In the genomic region with DNA sequence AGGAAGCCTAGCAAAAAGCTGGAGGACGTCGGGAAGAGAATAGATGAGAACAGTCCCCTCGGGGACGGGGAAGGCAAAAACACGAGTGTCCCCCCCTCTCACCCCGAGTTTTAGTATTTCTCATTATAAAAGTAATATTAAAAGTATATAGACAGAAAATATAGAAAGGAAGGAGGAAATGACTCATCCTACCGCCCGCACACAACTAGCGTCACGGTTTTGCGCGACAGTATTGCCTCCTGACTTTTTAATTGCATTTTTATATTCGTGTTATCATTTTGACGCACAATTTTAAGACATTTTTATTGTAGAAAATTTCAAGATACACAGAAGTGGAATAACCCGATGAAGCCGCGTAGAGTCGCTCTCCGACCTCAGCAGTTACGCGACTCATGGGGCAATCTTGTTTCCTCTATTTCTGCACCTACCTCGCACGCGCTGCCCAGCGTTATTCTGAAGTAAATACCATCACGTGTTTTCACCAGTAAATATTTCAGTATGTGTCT, we compare ENCODE assay signal across 8 cellular contexts. TPM values are rescaled to one million over a fixed set of nuclear protein-coding genes. Genes with fewer than 3 reads are reported as not detected.
DNase-seq lines count a peak whose midpoint lies in the region; ATAC-seq and TF ChIP-seq lines count a peak whose summit lies in the region.

No MANE protein-coding gene starts in this region.

- 4 to 13% (median 7%) methylated on average over 26 of the region's 26 CpGs for WGBS in heart left ventricle, 4 donors

- no peaks in the 10 kb centered on the region for H3K9me3 ChIP-seq in Peyer's patch
- H3K9me3 ChIP-seq in heart left ventricle: no peaks in the 10 kb centered on the region

- peak; percentile 17 for ATAC-seq in HG02870 (IDR thresholded peaks at IDR 0.05; ENCODE audit: unreplicated experiment)
- ATAC-seq in activated naive CD4-positive, alpha-beta T cell treated with anti-CD3 and anti-CD28 coated beads, Interleukin-2, amount 50 U/mL, for 72 hours: peak; percentile 21 to 30
- ATAC-seq in heart left ventricle: peak in 3 of 4 donors; percentile 21 to 39 (median 34)

- H3K27ac ChIP-seq in Peyer's patch (peak overlapping the region; percentile 92 to 96 (median 93)), heart left ventricle (peak overlapping the region; percentile 72 to 95 (median 89))

- peaks cover 0 to 7% (median 0%) of the 10 kb centered on the region in 4 donors for H3K4me1 ChIP-seq in Peyer's patch
- peaks cover 0 to 49% (median 4%) of the 10 kb centered on the region in 12 donors for H3K4me1 ChIP-seq in heart left ventricle

- TF ChIP-seq CTCF in GM10266 (IDR thresholded peaks at IDR 0.05; ENCODE audit: control insufficient read depth, insufficient read depth, low read depth, missing control alignments) (peak; percentile 62), Peyer's patch (IDR thresholded peaks at IDR 0.05) (peak in 5 of 6 experiments; percentile 27 to 54 (median 44)), heart left ventricle (IDR thresholded peaks at IDR 0.05) (peak in 5 of 12 donors; percentile 3 to 21 (median 11))

- intact Hi-C loops in heart left ventricle (cut with DNase I): loop anchor here in 3 of 10 donors (1.0 to 10.0 kb wide), 3 partner anchors 114 to 225 kb away; a partner anchor contains a TSS

- TF ChIP-seq POLR2A in Peyer's patch (IDR thresholded peaks at IDR 0.05) (no peak), heart left ventricle (IDR thresholded peaks at IDR 0.05) (no peak)

- H3K36me3 ChIP-seq in Peyer's patch: peaks cover 0 to 10% (median 0%) of the 10 kb centered on the region in 3 donors
- H3K36me3 ChIP-seq in heart left ventricle: peaks cover 0 to 17% (median 11%) of the 10 kb centered on the region in 9 donors

- no peaks in the 10 kb centered on the region for H3K9me3 Mint-ChIP-seq in activated naive CD4-positive, alpha-beta T cell treated with anti-CD3 and anti-CD28 coated beads, Interleukin-2, amount 50 U/mL, for 72 hours

- H3K27me3 ChIP-seq in Peyer's patch (no peaks in the 10 kb centered on the region), heart left ventricle (no peaks in the 10 kb centered on the region)

- peak overlapping the region; percentile 63 to 80 (median 77) for H3K4me3 ChIP-seq in Peyer's patch
- H3K4me3 ChIP-seq in heart left ventricle: peak overlapping the region; percentile 57 to 96 (median 78)

- DNase-seq in GM10266 (ENCODE audit: extremely low spot score) (peak; percentile 14), Peyer's patch (peak; percentile 57 to 88 (median 78)), heart left ventricle (peak in 3 of 5 donors; percentile 46 to 68 (median 59)), renal cortical epithelial cell (ENCODE audit: low read depth) (peak; percentile 37), mesenteric fat pad (ENCODE audit: low spot score) (no peak), NCI-H187 treated with DMSO at 0.1 percent for 48 hours (lab: John Stamatoyannopoulos, UW) (no peak)
- DNase-seq in activated naive CD4-positive, alpha-beta T cell treated with anti-CD3 and anti-CD28 coated beads, Interleukin-2, amount 50 U/mL, for 72 hours (ENCODE audit: low spot score in 2 of 2): no peak

- H3K36me3 Mint-ChIP-seq in activated naive CD4-positive, alpha-beta T cell treated with anti-CD3 and anti-CD28 coated beads, Interleukin-2, amount 50 U/mL, for 72 hours: peaks cover 20 to 31% of the 10 kb centered on the region in 2 donors

- peak overlapping the region; percentile 94 to 100 for H3K27ac Mint-ChIP-seq in activated naive CD4-positive, alpha-beta T cell treated with anti-CD3 and anti-CD28 coated beads, Interleukin-2, amount 50 U/mL, for 72 hours

RNA-seq across cellular contexts. Expression of a gene that starts 0.7 kb away (rescaled TPM):
- total RNA-seq in Peyer's patch (10 to 100 TPM in 3 of 4 donors, 1 to 10 TPM in 1; 8.2 to 24.8 (median 17.0) TPM), heart left ventricle (10 to 100 TPM in 6 of 9 donors, 1 to 10 TPM in 3; 7.0 to 27.9 (median 11.7) TPM), renal cortical epithelial cell (2.8 and 5.6 TPM in 2 replicates), mesenteric fat pad (16.4 TPM)
- 100 to 1,000 TPM in 1 of 2 donors, 10 to 100 TPM in 1; 74.4 to 110 TPM for total RNA-seq in activated naive CD4-positive, alpha-beta T cell treated with anti-CD3 and anti-CD28 coated beads, Interleukin-2, amount 50 U/mL, for 72 hours
- polyA plus RNA-seq in heart left ventricle: 10 to 100 TPM; 15.9 to 23.3 TPM

RNA-seq across cellular contexts. Expression of a gene that starts 18.9 kb away (rescaled TPM):
- total RNA-seq in Peyer's patch (10 to 100 TPM; 14.5 to 35.5 (median 18.9) TPM), heart left ventricle (10 to 100 TPM; 13.1 to 34.7 (median 18.6) TPM), renal cortical epithelial cell (15.1 and 16.3 TPM in 2 replicates), mesenteric fat pad (15.5 TPM)
- 10 to 100 TPM; 33.4 to 37.8 TPM for total RNA-seq in activated naive CD4-positive, alpha-beta T cell treated with anti-CD3 and anti-CD28 coated beads, Interleukin-2, amount 50 U/mL, for 72 hours
- 10 to 100 TPM in 1 of 2 donors, 1 to 10 TPM in 1; 8.6 to 27.8 TPM for polyA plus RNA-seq in heart left ventricle

RNA-seq across cellular contexts. Expression of a gene that starts 28.2 kb away (rescaled TPM):
- 10 to 100 TPM; 23.9 to 53.6 (median 45.3) TPM for total RNA-seq in Peyer's patch
- total RNA-seq in activated naive CD4-positive, alpha-beta T cell treated with anti-CD3 and anti-CD28 coated beads, Interleukin-2, amount 50 U/mL, for 72 hours: 10 to 100 TPM; 72.3 to 80.5 TPM
- total RNA-seq in heart left ventricle: 100 to 1,000 TPM in 8 of 9 donors, 10 to 100 TPM in 1; 76.7 to 143 (median 116) TPM
- 100 to 1,000 TPM; 109 to 110 TPM for polyA plus RNA-seq in heart left ventricle
- total RNA-seq in renal cortical epithelial cell: 45.9 and 61.5 TPM in 2 replicates
- total RNA-seq in mesenteric fat pad: 45.7 TPM

RNA-seq across cellular contexts. Expression of a gene that starts 28.5 kb away (rescaled TPM):
- total RNA-seq in Peyer's patch: 100 to 1,000 TPM in 1 of 4 donors, 10 to 100 TPM in 3; 34.0 to 153 (median 77.0) TPM
- 10 to 100 TPM; 74.9 to 79.0 TPM for total RNA-seq in activated naive CD4-positive, alpha-beta T cell treated with anti-CD3 and anti-CD28 coated beads, Interleukin-2, amount 50 U/mL, for 72 hours
- 10 to 100 TPM; 15.8 to 31.0 (median 23.3) TPM for total RNA-seq in heart left ventricle
- polyA plus RNA-seq in heart left ventricle: 10 to 100 TPM; 13.0 to 22.4 TPM
- 14.8 and 25.8 TPM in 2 replicates for total RNA-seq in renal cortical epithelial cell
- total RNA-seq in mesenteric fat pad: 42.8 TPM

Comparison
In these comparisons a context has a peak if more than half of its experiments do, and no peak if none do; other contexts are left out.
1. DNase-seq: peak in GM10266 (single experiment), Peyer's patch (3 of 3), heart left ventricle (3 of 5) and renal cortical epithelial cell (single experiment); none in activated naive CD4-positive, alpha-beta T cell treated with anti-CD3 and anti-CD28 coated beads, Interleukin-2, amount 50 U/mL, for 72 hours (0 of 2), mesenteric fat pad (single experiment) and NCI-H187 treated with DMSO at 0.1 percent for 48 hours (single experiment).
2. Peak in every context shown above with its lines, with median percentiles within 50 percentile points of each other: ATAC-seq.